In the genomic region with DNA sequence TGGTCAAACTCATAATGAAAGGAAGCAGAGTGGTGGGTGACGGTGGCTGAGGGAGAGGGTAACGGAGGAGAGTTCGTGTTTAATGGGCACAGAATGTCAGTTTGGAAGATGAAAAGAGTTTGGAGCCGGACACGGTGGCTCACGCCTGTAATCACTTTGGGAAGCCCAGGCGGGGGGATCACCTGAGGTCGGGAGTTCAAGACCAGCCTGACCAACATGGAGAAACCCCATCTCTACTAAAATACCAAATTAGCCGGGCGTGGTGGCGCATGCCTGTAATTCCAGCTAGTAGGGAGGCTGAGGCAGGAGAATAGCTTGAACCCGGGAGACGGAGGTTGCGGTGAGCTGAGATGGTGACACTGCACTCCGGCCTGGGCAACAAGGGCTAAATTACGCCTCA, we compare ENCODE assay signal across 10 cellular contexts. TPM values are rescaled to one million over a fixed set of nuclear protein-coding genes. Genes with fewer than 3 reads are reported as not detected.
A peak's percentile ranks its signal among the peaks of the same experiment; 100 is the strongest.
DNase-seq lines count a peak whose midpoint lies in the region; FAIRE-seq and TF ChIP-seq lines count a peak whose summit lies in the region.
"Had no signal": no experiment of that assay in that cellular context is flagged by ENCODE, and none has a peak within 500 bp of the region (broad histone marks: within the 10 kb centered on the region; RNA-seq: fewer than 3 reads in every experiment).

No MANE protein-coding gene starts in this region.

- CTCF ChIA-PET in RWPE1 (lab: Yijun Ruan, JAX): no interaction called here

- H3K4me1 Mint-ChIP-seq in endodermal cell: peaks cover 23% of the 10 kb centered on the region

- H3K4me1 ChIP-seq in endodermal cell (ENCODE audit: control insufficient read depth, insufficient read depth, low read length): no peaks in the 10 kb centered on the region
- H3K4me1 ChIP-seq in rectal smooth muscle tissue (ENCODE audit: control insufficient read depth, insufficient read depth, low read length): peaks cover 3% of the 10 kb centered on the region

- H3K36me3 ChIP-seq in endodermal cell (ENCODE audit: control insufficient read depth, insufficient read depth, low read length): peaks cover 34% of the 10 kb centered on the region
- peaks cover 1% of the 10 kb centered on the region for H3K36me3 ChIP-seq in rectal smooth muscle tissue (ENCODE audit: control insufficient read depth, insufficient read depth, low read length)

- peak overlapping the region; percentile 75 for H3K27ac Mint-ChIP-seq in endodermal cell

- H3K27ac ChIP-seq in RWPE1: peak overlapping the region; percentile 89; the same call in 1 of the 2 replicates
- H3K27ac ChIP-seq in endodermal cell (ENCODE audit: low read depth, low read length): no peak overlapping the region
- no peak overlapping the region for H3K27ac ChIP-seq in rectal smooth muscle tissue (ENCODE audit: low read depth, low read length)

- TF ChIP-seq CTCF in GM12875 (IDR thresholded peaks at IDR 0.05; ENCODE audit: borderline replicate concordance, insufficient read depth, low read depth, low read length) (no peak), RWPE1 (conservative IDR thresholded peaks at IDR 0.05; ENCODE audit: low read depth) (no peak), endodermal cell (conservative IDR thresholded peaks at IDR 0.05) (no peak)

- peaks cover 12% of the 10 kb centered on the region for H3K9me3 Mint-ChIP-seq in endodermal cell

- no peak for FAIRE-seq in GM19239 (lab: Jason Lieb, UNC)

- H3K9me3 ChIP-seq in endodermal cell (ENCODE audit: control insufficient read depth, low read length): peaks cover 22% of the 10 kb centered on the region

- H3K36me3 Mint-ChIP-seq in endodermal cell (ENCODE audit: low read depth): peaks cover 35% of the 10 kb centered on the region

- H3K9ac ChIP-seq in endodermal cell (ENCODE audit: extremely low read depth, low read length, poor library complexity, severe bottlenecking) (peak overlapping the region; percentile 93), rectal smooth muscle tissue (ENCODE audit: low read length) (no peak overlapping the region)

- no peaks in the 10 kb centered on the region for H3K27me3 ChIP-seq in endodermal cell (ENCODE audit: control insufficient read depth, insufficient read depth, low read length, poor library complexity, severe bottlenecking)
- no peaks in the 10 kb centered on the region for H3K27me3 ChIP-seq in rectal smooth muscle tissue (ENCODE audit: control insufficient read depth, insufficient read depth, low read length)

- DNase-seq in RWPE1 (ENCODE audit: low spot score) (no peak), endodermal cell (no peak), GM19239 (ENCODE audit: insufficient read length, low spot score) (no peak), NCI-H82 (lab: John Stamatoyannopoulos, UW) (no peak), GM03348 (ENCODE audit: low spot score) (no peak), epidermal melanocyte (ENCODE audit: insufficient read length, low spot score) (no peak)
- DNase-seq: hippocampal formation, NCI-H1092 treated with DMSO at 0.1 percent for 48 hours had no signal

- peak overlapping the region; percentile 95 for H3K4me3 Mint-ChIP-seq in endodermal cell

- H3K4me3 ChIP-seq in GM12875 (ENCODE audit: low read depth, low read length) (peak overlapping the region; percentile 92), endodermal cell (ENCODE audit: low read length) (peak overlapping the region; percentile 98), rectal smooth muscle tissue (ENCODE audit: low read length) (peak overlapping the region; percentile 19)

- peaks cover 4% of the 10 kb centered on the region for H3K27me3 Mint-ChIP-seq in endodermal cell (ENCODE audit: insufficient read depth)

- 55 to 72% methylated on average over 4 to 16 of the region's 16 CpGs for WGBS in endodermal cell (ENCODE audit: insufficient coverage in 1 of 2, insufficient read length in 1 of 2), 2 experiments

- POLR2A ChIA-PET in RWPE1 (lab: Yijun Ruan, JAX; ENCODE audit: low non-redundant PET): no interaction called here

RNA-seq across cellular contexts. Expression of a gene that starts 1.3 kb away (rescaled TPM):
- 100 to 1,000 TPM; 140 to 141 TPM for total RNA-seq in endodermal cell
- polyA plus RNA-seq in endodermal cell (2013, experiment 1 of 2): 90.8 TPM
- 85.7 TPM for polyA plus RNA-seq in endodermal cell (2013, experiment 2 of 2)

RNA-seq across cellular contexts. Expression of a gene that starts 38.0 kb away (rescaled TPM):
- under 1 TPM; 0.11 TPM for total RNA-seq in endodermal cell
- not detected for polyA plus RNA-seq in endodermal cell (2013, experiment 1 of 2)
- not detected for polyA plus RNA-seq in endodermal cell (2013, experiment 2 of 2)

Comparison
In these comparisons a context has a peak if more than half of its experiments do, and no peak if none do; other contexts are left out.
1. H3K4me3 ChIP-seq: peak in every context shown above with its lines; median percentile 98 in endodermal cell; 92 in GM12875; 19 in rectal smooth muscle tissue.